1 cellular context compared by ENCODE assay signal in the genomic region with DNA sequence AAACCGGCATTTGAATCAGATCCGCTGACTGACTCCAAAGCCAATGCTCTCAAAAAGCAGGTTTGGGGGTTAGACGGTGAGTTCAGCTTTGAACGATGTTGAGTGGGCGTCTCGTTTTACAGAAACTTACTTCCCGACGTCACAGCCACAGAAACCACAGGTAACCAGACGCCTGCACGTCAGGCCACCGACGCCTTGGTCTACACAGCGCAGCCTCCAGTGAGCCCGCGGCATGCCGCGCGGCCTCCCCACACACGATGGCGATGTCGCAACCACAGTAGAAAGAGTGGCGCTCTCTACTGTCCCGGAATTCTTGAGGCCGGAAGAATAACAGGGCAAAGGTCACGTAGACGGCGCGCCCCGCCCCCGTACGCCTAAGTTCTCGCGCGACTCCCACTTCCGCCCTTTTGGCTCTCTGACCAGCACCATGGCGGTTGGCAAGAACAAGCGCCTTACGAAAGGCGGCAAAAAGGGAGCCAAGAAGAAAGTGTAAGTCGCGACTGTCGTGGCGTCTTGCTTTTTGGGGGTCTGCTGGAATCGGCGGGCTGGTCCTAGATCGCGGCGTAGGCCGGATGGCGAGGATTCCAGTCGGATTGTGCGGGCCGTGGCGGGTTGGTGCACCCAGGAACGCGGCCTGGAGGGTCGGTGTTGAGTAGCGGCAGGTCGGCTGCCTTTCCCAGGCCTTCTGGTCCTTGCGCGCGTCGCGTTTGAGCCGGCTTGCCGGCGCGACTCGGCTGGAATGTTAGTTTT.
A peak's percentile ranks its signal among the peaks of the same experiment; 100 is the strongest.
TF ChIP-seq lines count a peak whose summit lies in the region.

Gene RPS3A, plus strand, starts transcription at position 403 of the 750 bp plus-strand sequence. Its CDS starts 25 bp downstream, at position 428.

TF ChIP-seq in K562, 482 proteins besides CTCF, POLR2A, EP300 and RAD21 (continued from another document and continues in another):
- TF ChIP-seq CHD7 (IDR thresholded peaks at IDR 0.05; ENCODE audit: low read depth, low read length): no peak
- TF ChIP-seq GTF2A2 (tag; IDR thresholded peaks at IDR 0.05): peak; percentile 91
- no peak for TF ChIP-seq DDX20 (tag; IDR thresholded peaks at IDR 0.05; ENCODE audit: low read depth)
- TF ChIP-seq FOXM1 (IDR thresholded peaks at IDR 0.05; ENCODE audit: low read depth): peak; percentile 62; the same call in 1 of the 2 replicates
- peak; percentile 84 for TF ChIP-seq FOXM1 (CRISPR knock-in tag; IDR thresholded peaks at IDR 0.05; ENCODE audit: low read depth)
- TF ChIP-seq TRIM24 (IDR thresholded peaks at IDR 0.05): peak; percentile 58 to 59; a peak in 1 of 4 replicates
- TF ChIP-seq ZNF197 (CRISPR knock-in tag; IDR thresholded peaks at IDR 0.05; ENCODE audit: low read depth): no peak
- TF ChIP-seq SMAD4 (CRISPR knock-in tag; conservative IDR thresholded peaks at IDR 0.05): peak; percentile 76
- TF ChIP-seq NRF1 (conservative IDR thresholded peaks at IDR 0.05 in 1 of 2, IDR thresholded peaks at IDR 0.05 in 1 of 2): peak; percentile 91 to 93
- TF ChIP-seq SMARCE1 (IDR thresholded peaks at IDR 0.05): 0 out of 2 replicates have a peak, but pooled peaks have one; percentile 15
- TF ChIP-seq ZNF512 (tag; IDR thresholded peaks at IDR 0.05): no peak
- TF ChIP-seq PML (IDR thresholded peaks at IDR 0.05; ENCODE audit: low read length): peak; percentile 87
- peak in 1 of 2 experiments; percentile 93; a peak in 3 of 4 replicates for TF ChIP-seq KDM4B (IDR thresholded peaks at IDR 0.05; ENCODE audit: borderline replicate concordance in 2 of 2, low read depth in 1 of 2)
- peak; percentile 91; the same call in 1 of the 2 replicates for TF ChIP-seq FOXP1 (CRISPR knock-in tag; IDR thresholded peaks at IDR 0.05)
- TF ChIP-seq HNRNPK (IDR thresholded peaks at IDR 0.05; ENCODE audit: low read depth, low read length, poor library complexity, severe bottlenecking): no peak
- peak; percentile 100 for TF ChIP-seq EP400 (IDR thresholded peaks at IDR 0.05)
- TF ChIP-seq EGR1 (conservative IDR thresholded peaks at IDR 0.05): peak; percentile 94
- TF ChIP-seq ZFP91 (CRISPR knock-in tag; IDR thresholded peaks at IDR 0.05): peak; percentile 24; the same call in 1 of the 2 replicates
- no peak for TF ChIP-seq ZNF445 (CRISPR knock-in tag; IDR thresholded peaks at IDR 0.05; ENCODE audit: low read depth)
- TF ChIP-seq NFE2L1 (tag; IDR thresholded peaks at IDR 0.05; ENCODE audit: borderline replicate concordance, low read depth): no peak
- TF ChIP-seq RCOR1 (IDR thresholded peaks at IDR 0.05; ENCODE audit: borderline replicate concordance in 1 of 2, low read depth in 2 of 2, low read length in 2 of 2): peak; percentile 23 to 52; a peak in 3 of 4 replicates
- TF ChIP-seq, protein P1, sequence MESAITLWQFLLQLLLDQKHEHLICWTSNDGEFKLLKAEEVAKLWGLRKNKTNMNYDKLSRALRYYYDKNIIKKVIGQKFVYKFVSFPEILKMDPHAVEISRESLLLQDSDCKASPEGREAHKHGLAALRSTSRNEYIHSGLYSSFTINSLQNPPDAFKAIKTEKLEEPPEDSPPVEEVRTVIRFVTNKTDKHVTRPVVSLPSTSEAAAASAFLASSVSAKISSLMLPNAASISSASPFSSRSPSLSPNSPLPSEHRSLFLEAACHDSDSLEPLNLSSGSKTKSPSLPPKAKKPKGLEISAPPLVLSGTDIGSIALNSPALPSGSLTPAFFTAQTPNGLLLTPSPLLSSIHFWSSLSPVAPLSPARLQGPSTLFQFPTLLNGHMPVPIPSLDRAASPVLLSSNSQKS (CRISPR knock-in tag; IDR thresholded peaks at IDR 0.05): no peak
- TF ChIP-seq CREBBP (IDR thresholded peaks at IDR 0.05; ENCODE audit: low read depth, low read length): no peak
- TF ChIP-seq ZNF232 (CRISPR knock-in tag; IDR thresholded peaks at IDR 0.05): peak; percentile 62; the same call in 1 of the 2 replicates
- no peak for TF ChIP-seq PURB (CRISPR knock-in tag; IDR thresholded peaks at IDR 0.05; ENCODE audit: low read depth)
- peak; percentile 79 for TF ChIP-seq DIDO1 (tag; IDR thresholded peaks at IDR 0.05; ENCODE audit: low read depth)
- TF ChIP-seq, protein P2, sequence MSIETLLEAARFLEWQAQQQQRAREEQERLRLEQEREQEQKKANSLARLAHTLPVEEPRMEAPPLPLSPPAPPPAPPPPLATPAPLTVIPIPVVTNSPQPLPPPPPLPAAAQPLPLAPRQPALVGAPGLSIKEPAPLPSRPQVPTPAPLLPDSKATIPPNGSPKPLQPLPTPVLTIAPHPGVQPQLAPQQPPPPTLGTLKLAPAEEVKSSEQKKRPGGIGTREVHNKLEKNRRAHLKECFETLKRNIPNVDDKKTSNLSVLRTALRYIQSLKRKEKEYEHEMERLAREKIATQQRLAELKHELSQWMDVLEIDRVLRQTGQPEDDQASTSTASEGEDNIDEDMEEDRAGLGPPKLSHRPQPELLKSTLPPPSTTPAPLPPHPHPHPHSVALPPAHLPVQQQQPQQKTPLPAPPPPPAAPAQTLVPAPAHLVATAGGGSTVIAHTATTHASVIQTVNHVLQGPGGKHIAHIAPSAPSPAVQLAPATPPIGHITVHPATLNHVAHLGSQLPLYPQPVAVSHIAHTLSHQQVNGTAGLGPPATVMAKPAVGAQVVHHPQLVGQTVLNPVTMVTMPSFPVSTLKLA (conservative IDR thresholded peaks at IDR 0.05): peak; percentile 85 to 88
- TF ChIP-seq ZNF696 (CRISPR knock-in tag; conservative IDR thresholded peaks at IDR 0.05): no peak
- no peak for TF ChIP-seq CHCHD3 (CRISPR knock-in tag; IDR thresholded peaks at IDR 0.05)
- peak; percentile 91 for TF ChIP-seq E2F8 (IDR thresholded peaks at IDR 0.05; ENCODE audit: low read depth, partially characterized antibody)
- no peak for TF ChIP-seq ZKSCAN3 (CRISPR knock-in tag; IDR thresholded peaks at IDR 0.05)
- TF ChIP-seq KAT7 (CRISPR knock-in tag; IDR thresholded peaks at IDR 0.05; ENCODE audit: borderline replicate concordance): peak; percentile 99; the same call in 1 of the 2 replicates
- TF ChIP-seq TEAD2 (tag; IDR thresholded peaks at IDR 0.05): peak; percentile 77
- no peak for TF ChIP-seq FOXJ3 (CRISPR knock-in tag; IDR thresholded peaks at IDR 0.05)
- peak; percentile 99 for TF ChIP-seq ZFX (CRISPR knock-in tag; IDR thresholded peaks at IDR 0.05)
- TF ChIP-seq, protein P3, sequence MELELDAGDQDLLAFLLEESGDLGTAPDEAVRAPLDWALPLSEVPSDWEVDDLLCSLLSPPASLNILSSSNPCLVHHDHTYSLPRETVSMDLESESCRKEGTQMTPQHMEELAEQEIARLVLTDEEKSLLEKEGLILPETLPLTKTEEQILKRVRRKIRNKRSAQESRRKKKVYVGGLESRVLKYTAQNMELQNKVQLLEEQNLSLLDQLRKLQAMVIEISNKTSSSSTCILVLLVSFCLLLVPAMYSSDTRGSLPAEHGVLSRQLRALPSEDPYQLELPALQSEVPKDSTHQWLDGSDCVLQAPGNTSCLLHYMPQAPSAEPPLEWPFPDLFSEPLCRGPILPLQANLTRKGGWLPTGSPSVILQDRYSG (tag; conservative IDR thresholded peaks at IDR 0.05; ENCODE audit: low read depth): 0 out of 2 replicates have a peak, but pooled peaks have one; percentile 49
